In the genomic region with DNA sequence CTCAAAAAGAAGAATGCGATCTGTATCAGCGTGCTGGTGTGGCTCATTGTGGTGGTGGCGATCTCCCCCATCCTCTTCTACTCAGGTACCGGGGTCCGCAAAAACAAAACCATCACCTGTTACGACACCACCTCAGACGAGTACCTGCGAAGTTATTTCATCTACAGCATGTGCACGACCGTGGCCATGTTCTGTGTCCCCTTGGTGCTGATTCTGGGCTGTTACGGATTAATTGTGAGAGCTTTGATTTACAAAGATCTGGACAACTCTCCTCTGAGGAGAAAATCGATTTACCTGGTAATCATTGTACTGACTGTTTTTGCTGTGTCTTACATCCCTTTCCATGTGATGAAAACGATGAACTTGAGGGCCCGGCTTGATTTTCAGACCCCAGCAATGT, we compare ENCODE assay signal across 2 cellular contexts.
TF ChIP-seq lines count a peak whose summit lies in the region.

No MANE protein-coding gene starts in this region.

TF ChIP-seq in H1, 55 proteins besides CTCF, POLR2A, EP300 and RAD21 (continued from another document):
- TF ChIP-seq SUZ12 (IDR thresholded peaks at IDR 0.05; ENCODE audit: low read length) = no peak
- TF ChIP-seq, protein P1, sequence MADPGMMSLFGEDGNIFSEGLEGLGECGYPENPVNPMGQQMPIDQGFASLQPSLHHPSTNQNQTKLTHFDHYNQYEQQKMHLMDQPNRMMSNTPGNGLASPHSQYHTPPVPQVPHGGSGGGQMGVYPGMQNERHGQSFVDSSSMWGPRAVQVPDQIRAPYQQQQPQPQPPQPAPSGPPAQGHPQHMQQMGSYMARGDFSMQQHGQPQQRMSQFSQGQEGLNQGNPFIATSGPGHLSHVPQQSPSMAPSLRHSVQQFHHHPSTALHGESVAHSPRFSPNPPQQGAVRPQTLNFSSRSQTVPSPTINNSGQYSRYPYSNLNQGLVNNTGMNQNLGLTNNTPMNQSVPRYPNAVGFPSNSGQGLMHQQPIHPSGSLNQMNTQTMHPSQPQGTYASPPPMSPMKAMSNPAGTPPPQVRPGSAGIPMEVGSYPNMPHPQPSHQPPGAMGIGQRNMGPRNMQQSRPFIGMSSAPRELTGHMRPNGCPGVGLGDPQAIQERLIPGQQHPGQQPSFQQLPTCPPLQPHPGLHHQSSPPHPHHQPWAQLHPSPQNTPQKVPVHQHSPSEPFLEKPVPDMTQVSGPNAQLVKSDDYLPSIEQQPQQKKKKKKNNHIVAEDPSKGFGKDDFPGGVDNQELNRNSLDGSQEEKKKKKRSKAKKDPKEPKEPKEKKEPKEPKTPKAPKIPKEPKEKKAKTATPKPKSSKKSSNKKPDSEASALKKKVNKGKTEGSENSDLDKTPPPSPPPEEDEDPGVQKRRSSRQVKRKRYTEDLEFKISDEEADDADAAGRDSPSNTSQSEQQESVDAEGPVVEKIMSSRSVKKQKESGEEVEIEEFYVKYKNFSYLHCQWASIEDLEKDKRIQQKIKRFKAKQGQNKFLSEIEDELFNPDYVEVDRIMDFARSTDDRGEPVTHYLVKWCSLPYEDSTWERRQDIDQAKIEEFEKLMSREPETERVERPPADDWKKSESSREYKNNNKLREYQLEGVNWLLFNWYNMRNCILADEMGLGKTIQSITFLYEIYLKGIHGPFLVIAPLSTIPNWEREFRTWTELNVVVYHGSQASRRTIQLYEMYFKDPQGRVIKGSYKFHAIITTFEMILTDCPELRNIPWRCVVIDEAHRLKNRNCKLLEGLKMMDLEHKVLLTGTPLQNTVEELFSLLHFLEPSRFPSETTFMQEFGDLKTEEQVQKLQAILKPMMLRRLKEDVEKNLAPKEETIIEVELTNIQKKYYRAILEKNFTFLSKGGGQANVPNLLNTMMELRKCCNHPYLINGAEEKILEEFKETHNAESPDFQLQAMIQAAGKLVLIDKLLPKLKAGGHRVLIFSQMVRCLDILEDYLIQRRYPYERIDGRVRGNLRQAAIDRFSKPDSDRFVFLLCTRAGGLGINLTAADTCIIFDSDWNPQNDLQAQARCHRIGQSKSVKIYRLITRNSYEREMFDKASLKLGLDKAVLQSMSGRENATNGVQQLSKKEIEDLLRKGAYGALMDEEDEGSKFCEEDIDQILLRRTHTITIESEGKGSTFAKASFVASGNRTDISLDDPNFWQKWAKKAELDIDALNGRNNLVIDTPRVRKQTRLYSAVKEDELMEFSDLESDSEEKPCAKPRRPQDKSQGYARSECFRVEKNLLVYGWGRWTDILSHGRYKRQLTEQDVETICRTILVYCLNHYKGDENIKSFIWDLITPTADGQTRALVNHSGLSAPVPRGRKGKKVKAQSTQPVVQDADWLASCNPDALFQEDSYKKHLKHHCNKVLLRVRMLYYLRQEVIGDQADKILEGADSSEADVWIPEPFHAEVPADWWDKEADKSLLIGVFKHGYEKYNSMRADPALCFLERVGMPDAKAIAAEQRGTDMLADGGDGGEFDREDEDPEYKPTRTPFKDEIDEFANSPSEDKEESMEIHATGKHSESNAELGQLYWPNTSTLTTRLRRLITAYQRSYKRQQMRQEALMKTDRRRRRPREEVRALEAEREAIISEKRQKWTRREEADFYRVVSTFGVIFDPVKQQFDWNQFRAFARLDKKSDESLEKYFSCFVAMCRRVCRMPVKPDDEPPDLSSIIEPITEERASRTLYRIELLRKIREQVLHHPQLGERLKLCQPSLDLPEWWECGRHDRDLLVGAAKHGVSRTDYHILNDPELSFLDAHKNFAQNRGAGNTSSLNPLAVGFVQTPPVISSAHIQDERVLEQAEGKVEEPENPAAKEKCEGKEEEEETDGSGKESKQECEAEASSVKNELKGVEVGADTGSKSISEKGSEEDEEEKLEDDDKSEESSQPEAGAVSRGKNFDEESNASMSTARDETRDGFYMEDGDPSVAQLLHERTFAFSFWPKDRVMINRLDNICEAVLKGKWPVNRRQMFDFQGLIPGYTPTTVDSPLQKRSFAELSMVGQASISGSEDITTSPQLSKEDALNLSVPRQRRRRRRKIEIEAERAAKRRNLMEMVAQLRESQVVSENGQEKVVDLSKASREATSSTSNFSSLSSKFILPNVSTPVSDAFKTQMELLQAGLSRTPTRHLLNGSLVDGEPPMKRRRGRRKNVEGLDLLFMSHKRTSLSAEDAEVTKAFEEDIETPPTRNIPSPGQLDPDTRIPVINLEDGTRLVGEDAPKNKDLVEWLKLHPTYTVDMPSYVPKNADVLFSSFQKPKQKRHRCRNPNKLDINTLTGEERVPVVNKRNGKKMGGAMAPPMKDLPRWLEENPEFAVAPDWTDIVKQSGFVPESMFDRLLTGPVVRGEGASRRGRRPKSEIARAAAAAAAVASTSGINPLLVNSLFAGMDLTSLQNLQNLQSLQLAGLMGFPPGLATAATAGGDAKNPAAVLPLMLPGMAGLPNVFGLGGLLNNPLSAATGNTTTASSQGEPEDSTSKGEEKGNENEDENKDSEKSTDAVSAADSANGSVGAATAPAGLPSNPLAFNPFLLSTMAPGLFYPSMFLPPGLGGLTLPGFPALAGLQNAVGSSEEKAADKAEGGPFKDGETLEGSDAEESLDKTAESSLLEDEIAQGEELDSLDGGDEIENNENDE (IDR thresholded peaks at IDR 0.05; ENCODE audit: insufficient replicate concordance, low read length) = no peak
- no peak for TF ChIP-seq JUND (IDR thresholded peaks at IDR 0.05; ENCODE audit: low read length)
- no peak for TF ChIP-seq SP4 (IDR thresholded peaks at IDR 0.05; ENCODE audit: low read length)
- no peak for TF ChIP-seq BCL11A (IDR thresholded peaks at IDR 0.05; ENCODE audit: low read depth in 2 of 2, low read length in 2 of 2)
- TF ChIP-seq, protein P2, sequence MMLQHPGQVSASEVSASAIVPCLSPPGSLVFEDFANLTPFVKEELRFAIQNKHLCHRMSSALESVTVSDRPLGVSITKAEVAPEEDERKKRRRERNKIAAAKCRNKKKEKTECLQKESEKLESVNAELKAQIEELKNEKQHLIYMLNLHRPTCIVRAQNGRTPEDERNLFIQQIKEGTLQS (IDR thresholded peaks at IDR 0.05; ENCODE audit: insufficient read depth, low read depth, low read length) = no peak
- TF ChIP-seq TEAD4 (IDR thresholded peaks at IDR 0.05; ENCODE audit: low read depth, low read length) = no peak
- no peak for TF ChIP-seq KDM4A (IDR thresholded peaks at IDR 0.05; ENCODE audit: low read depth, low read length, severe bottlenecking)

TF ChIP-seq in neural cell, 6 proteins besides CTCF, POLR2A, EP300 and RAD21 (continued from another document):
- TF ChIP-seq SMC3 (conservative IDR thresholded peaks at IDR 0.05; ENCODE audit: poor library complexity) (no peak), MXI1 (conservative IDR thresholded peaks at IDR 0.05; ENCODE audit: poor library complexity, severe bottlenecking) (no peak), EZH2 (IDR thresholded peaks at IDR 0.05; ENCODE audit: borderline replicate concordance, insufficient read depth, low read length, poor library complexity, severe bottlenecking) (no peak), TAF1 (IDR thresholded peaks at IDR 0.05; ENCODE audit: low read depth) (no peak)
- TF ChIP-seq, protein P3, sequence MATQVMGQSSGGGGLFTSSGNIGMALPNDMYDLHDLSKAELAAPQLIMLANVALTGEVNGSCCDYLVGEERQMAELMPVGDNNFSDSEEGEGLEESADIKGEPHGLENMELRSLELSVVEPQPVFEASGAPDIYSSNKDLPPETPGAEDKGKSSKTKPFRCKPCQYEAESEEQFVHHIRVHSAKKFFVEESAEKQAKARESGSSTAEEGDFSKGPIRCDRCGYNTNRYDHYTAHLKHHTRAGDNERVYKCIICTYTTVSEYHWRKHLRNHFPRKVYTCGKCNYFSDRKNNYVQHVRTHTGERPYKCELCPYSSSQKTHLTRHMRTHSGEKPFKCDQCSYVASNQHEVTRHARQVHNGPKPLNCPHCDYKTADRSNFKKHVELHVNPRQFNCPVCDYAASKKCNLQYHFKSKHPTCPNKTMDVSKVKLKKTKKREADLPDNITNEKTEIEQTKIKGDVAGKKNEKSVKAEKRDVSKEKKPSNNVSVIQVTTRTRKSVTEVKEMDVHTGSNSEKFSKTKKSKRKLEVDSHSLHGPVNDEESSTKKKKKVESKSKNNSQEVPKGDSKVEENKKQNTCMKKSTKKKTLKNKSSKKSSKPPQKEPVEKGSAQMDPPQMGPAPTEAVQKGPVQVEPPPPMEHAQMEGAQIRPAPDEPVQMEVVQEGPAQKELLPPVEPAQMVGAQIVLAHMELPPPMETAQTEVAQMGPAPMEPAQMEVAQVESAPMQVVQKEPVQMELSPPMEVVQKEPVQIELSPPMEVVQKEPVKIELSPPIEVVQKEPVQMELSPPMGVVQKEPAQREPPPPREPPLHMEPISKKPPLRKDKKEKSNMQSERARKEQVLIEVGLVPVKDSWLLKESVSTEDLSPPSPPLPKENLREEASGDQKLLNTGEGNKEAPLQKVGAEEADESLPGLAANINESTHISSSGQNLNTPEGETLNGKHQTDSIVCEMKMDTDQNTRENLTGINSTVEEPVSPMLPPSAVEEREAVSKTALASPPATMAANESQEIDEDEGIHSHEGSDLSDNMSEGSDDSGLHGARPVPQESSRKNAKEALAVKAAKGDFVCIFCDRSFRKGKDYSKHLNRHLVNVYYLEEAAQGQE (IDR thresholded peaks at IDR 0.05; ENCODE audit: borderline replicate concordance) = no peak
TF ChIP-seq in neural cell: peak in this region for 0.
